1 cellular context compared by ENCODE assay signal in the genomic region with DNA sequence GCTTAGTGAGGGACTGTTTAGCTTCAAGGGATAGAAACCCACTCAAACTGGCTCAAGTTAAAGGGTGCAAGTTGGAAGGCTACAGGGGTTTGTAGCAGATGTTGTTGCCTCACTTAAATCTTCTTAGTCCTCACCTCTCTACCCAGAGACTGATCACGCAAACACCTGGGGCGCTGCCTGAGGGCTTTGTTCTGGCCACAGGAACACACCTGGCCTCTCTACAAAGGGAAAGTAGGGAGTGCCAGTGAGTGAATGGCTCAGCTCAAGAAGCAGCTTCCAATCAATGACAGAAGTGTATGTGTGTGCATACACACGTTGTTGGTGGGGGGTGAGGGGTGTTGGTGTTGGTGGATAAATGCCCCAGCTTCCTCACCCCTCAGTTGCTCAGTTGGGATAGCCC.
TF ChIP-seq lines count a peak whose summit lies in the region.

No MANE protein-coding gene starts in this region.

TF ChIP-seq in HepG2, 621 proteins besides CTCF, POLR2A, EP300 and RAD21:
- TF ChIP-seq, protein P1, sequence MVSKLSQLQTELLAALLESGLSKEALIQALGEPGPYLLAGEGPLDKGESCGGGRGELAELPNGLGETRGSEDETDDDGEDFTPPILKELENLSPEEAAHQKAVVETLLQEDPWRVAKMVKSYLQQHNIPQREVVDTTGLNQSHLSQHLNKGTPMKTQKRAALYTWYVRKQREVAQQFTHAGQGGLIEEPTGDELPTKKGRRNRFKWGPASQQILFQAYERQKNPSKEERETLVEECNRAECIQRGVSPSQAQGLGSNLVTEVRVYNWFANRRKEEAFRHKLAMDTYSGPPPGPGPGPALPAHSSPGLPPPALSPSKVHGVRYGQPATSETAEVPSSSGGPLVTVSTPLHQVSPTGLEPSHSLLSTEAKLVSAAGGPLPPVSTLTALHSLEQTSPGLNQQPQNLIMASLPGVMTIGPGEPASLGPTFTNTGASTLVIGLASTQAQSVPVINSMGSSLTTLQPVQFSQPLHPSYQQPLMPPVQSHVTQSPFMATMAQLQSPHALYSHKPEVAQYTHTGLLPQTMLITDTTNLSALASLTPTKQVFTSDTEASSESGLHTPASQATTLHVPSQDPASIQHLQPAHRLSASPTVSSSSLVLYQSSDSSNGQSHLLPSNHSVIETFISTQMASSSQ (IDR thresholded peaks at IDR 0.05; ENCODE audit: low read depth) = no peak
- TF ChIP-seq, protein P1 (CRISPR knock-in tag; IDR thresholded peaks at IDR 0.05; ENCODE audit: borderline replicate concordance) = no peak
- TF ChIP-seq ISL2 (CRISPR knock-in tag; IDR thresholded peaks at IDR 0.05) = no peak
- no peak for TF ChIP-seq PHF8 (CRISPR knock-in tag; IDR thresholded peaks at IDR 0.05)
- TF ChIP-seq IKZF4 (CRISPR knock-in tag; IDR thresholded peaks at IDR 0.05; ENCODE audit: borderline replicate concordance, low read depth, not compliant biosample characterization) = no peak
- no peak for TF ChIP-seq PHF5A (CRISPR knock-in tag; IDR thresholded peaks at IDR 0.05; ENCODE audit: low read depth, unreplicated experiment)
- no peak for TF ChIP-seq ZNF780A (CRISPR knock-in tag; IDR thresholded peaks at IDR 0.05)
- TF ChIP-seq ARNT (IDR thresholded peaks at IDR 0.05) = no peak
- TF ChIP-seq, protein P2, sequence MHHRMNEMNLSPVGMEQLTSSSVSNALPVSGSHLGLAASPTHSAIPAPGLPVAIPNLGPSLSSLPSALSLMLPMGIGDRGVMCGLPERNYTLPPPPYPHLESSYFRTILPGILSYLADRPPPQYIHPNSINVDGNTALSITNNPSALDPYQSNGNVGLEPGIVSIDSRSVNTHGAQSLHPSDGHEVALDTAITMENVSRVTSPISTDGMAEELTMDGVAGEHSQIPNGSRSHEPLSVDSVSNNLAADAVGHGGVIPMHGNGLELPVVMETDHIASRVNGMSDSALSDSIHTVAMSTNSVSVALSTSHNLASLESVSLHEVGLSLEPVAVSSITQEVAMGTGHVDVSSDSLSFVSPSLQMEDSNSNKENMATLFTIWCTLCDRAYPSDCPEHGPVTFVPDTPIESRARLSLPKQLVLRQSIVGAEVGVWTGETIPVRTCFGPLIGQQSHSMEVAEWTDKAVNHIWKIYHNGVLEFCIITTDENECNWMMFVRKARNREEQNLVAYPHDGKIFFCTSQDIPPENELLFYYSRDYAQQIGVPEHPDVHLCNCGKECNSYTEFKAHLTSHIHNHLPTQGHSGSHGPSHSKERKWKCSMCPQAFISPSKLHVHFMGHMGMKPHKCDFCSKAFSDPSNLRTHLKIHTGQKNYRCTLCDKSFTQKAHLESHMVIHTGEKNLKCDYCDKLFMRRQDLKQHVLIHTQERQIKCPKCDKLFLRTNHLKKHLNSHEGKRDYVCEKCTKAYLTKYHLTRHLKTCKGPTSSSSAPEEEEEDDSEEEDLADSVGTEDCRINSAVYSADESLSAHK (CRISPR knock-in tag; IDR thresholded peaks at IDR 0.05; ENCODE audit: borderline replicate concordance) = no peak
- no peak for TF ChIP-seq HDAC2 (CRISPR knock-in tag; IDR thresholded peaks at IDR 0.05)
- no peak for TF ChIP-seq CREB1 (IDR thresholded peaks at IDR 0.05)
- no peak for TF ChIP-seq CREB1 (CRISPR knock-in tag; IDR thresholded peaks at IDR 0.05)
- TF ChIP-seq, protein P3, sequence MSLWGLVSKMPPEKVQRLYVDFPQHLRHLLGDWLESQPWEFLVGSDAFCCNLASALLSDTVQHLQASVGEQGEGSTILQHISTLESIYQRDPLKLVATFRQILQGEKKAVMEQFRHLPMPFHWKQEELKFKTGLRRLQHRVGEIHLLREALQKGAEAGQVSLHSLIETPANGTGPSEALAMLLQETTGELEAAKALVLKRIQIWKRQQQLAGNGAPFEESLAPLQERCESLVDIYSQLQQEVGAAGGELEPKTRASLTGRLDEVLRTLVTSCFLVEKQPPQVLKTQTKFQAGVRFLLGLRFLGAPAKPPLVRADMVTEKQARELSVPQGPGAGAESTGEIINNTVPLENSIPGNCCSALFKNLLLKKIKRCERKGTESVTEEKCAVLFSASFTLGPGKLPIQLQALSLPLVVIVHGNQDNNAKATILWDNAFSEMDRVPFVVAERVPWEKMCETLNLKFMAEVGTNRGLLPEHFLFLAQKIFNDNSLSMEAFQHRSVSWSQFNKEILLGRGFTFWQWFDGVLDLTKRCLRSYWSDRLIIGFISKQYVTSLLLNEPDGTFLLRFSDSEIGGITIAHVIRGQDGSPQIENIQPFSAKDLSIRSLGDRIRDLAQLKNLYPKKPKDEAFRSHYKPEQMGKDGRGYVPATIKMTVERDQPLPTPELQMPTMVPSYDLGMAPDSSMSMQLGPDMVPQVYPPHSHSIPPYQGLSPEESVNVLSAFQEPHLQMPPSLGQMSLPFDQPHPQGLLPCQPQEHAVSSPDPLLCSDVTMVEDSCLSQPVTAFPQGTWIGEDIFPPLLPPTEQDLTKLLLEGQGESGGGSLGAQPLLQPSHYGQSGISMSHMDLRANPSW (CRISPR knock-in tag; IDR thresholded peaks at IDR 0.05; ENCODE audit: borderline replicate concordance) = no peak
- no peak for TF ChIP-seq RAD51 (IDR thresholded peaks at IDR 0.05; ENCODE audit: borderline replicate concordance)
